ENCODE assay signal across 16 cellular contexts in the genomic region with DNA sequence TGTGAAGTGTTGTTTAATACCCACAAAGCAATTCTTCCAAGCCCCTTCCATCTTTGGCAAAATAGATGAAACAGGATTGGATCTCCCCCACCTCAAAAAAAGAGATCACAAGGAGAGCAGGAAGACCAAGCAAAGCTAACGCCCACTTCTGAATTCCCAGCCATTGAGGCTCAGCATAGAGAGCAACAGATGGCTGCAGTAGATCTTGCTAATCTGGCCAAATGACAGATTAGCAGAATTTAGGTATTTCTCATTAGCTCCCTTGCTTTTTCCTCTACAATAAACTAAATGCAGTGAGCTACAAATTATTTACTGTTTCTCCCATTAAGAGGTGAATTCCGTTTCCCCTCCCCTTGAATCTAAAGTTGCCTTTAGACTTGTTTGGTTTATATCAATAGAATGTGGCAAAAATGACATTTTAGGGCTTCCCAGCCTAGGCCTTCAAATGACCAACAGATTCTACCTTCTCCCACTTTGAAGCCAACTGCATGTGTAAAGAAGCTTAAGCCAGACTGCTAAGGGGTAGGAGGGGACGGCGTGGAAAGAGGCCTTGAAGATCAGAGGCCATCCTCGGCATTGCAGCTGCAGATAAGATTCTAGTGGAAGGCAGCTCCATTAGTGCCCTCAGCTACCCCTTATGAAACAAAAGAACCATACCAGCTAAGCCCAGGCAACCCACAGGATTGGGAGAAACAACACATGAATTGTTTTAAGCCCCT. TPM values are rescaled to one million over a fixed set of nuclear protein-coding genes. Genes with fewer than 3 reads are reported as not detected.
A peak's percentile ranks its signal among the peaks of the same experiment; 100 is the strongest.
DNase-seq lines count a peak whose midpoint lies in the region; ATAC-seq, FAIRE-seq and TF ChIP-seq lines count a peak whose summit lies in the region.
"Had no signal": no experiment of that assay in that cellular context is flagged by ENCODE, and none has a peak within 500 bp of the region (broad histone marks: within the 10 kb centered on the region; RNA-seq: fewer than 3 reads in every experiment).

No MANE protein-coding gene starts in this region.

- H3K18ac ChIP-seq in mesenchymal stem cell (ENCODE audit: low read depth in 1 of 2, low read length in 2 of 2) = no peak overlapping the region

- H3K4me3 ChIP-seq in HEK293 (ENCODE audit: low read depth, low read length) (no peak overlapping the region), WERI-Rb-1 (ENCODE audit: low read depth, low read length) (no peak overlapping the region), mesenchymal stem cell (ENCODE audit: insufficient read depth in 1 of 2, low read depth in 1 of 2, low read length in 2 of 2) (no peak overlapping the region), heart right ventricle (no peak overlapping the region)

- H3K9me3 ChIP-seq in HEK293 (ENCODE audit: control insufficient read depth, insufficient read depth, low read depth, low read length) (no peaks in the 10 kb centered on the region), WERI-Rb-1 (ENCODE audit: severe bottlenecking) (peaks cover 13% of the 10 kb centered on the region), mesenchymal stem cell (ENCODE audit: control insufficient read depth, low read length) (peaks cover 5% of the 10 kb centered on the region), heart right ventricle (peaks cover 0 to 6% (median 0%) of the 10 kb centered on the region in 11 donors)
- H3K9me3 ChIP-seq: Caco-2 had no signal

- intact Hi-C loops in heart right ventricle (cut with DNase I) = no loop called here

- H2AK5ac ChIP-seq in mesenchymal stem cell (ENCODE audit: low read length, severe bottlenecking) = peak overlapping the region; percentile 84

- H3K4me2 ChIP-seq in mesenchymal stem cell (ENCODE audit: low read length, poor library complexity, severe bottlenecking) = no peak overlapping the region

- no peaks in the 10 kb centered on the region for H3K4me1 ChIP-seq in HEK293 (ENCODE audit: control insufficient read depth, insufficient read depth, low read length)
- H3K4me1 ChIP-seq in mesenchymal stem cell (ENCODE audit: control insufficient read depth, insufficient read depth, low read depth, low read length) = peaks cover 13% of the 10 kb centered on the region
- peaks cover 0 to 61% (median 2%) of the 10 kb centered on the region in 9 donors for H3K4me1 ChIP-seq in heart right ventricle

- DNase-seq in ELF-1 (ENCODE audit: low read depth, low spot score) = peak; percentile 23
- DNase-seq in WERI-Rb-1 = peak; percentile 88
- DNase-seq in mesenchymal stem cell = no peak
- no peak for DNase-seq in islet precursor cell
- DNase-seq in GF-D8 (lab: John Stamatoyannopoulos, UW) = no peak
- no peak for DNase-seq in heart right ventricle
- no peak for DNase-seq in D721Med (ENCODE audit: insufficient read length, low spot score)
- DNase-seq: AML-193; CD4-positive, CD25-positive, alpha-beta regulatory T cell; GOT3; NCI-H1417; NCI-H187 treated with DMSO at 0.1 percent for 48 hours; NCI-H345; NCI-H69 had no signal

- 84% methylated on average over 4 of the region's 5 CpGs for WGBS in mesenchymal stem cell
- 91 to 94% methylated on average over 5 of the region's 5 CpGs for WGBS in heart right ventricle, 2 donors

- no peak overlapping the region for H3K23ac ChIP-seq in mesenchymal stem cell (ENCODE audit: low read length in 2 of 2)

- no peaks in the 10 kb centered on the region for H3K36me3 ChIP-seq in HEK293 (ENCODE audit: control insufficient read depth in 2 of 2, insufficient read depth in 1 of 2, low read length in 2 of 2)
- no peaks in the 10 kb centered on the region for H3K36me3 ChIP-seq in WERI-Rb-1
- H3K36me3 ChIP-seq in mesenchymal stem cell (ENCODE audit: control insufficient read depth in 1 of 2, insufficient read depth in 2 of 2, low read depth in 1 of 2, low read length in 2 of 2) = no peaks in the 10 kb centered on the region
- H3K36me3 ChIP-seq in heart right ventricle = no peaks in the 10 kb centered on the region

- H2BK120ac ChIP-seq in mesenchymal stem cell (ENCODE audit: low read depth, low read length) = no peak overlapping the region

- H3K27ac ChIP-seq in HEK293 (ENCODE audit: extremely low read depth, low read depth, low read length) = no peak overlapping the region
- peak overlapping the region; percentile 88 for H3K27ac ChIP-seq in WERI-Rb-1
- H3K27ac ChIP-seq in mesenchymal stem cell (ENCODE audit: low read length, poor library complexity, severe bottlenecking) = no peak overlapping the region
- H3K27ac ChIP-seq in heart right ventricle = no peak overlapping the region

- no peak overlapping the region for H4K8ac ChIP-seq in mesenchymal stem cell (ENCODE audit: low read length)

- no peak overlapping the region for H3K9ac ChIP-seq in mesenchymal stem cell (ENCODE audit: low read length)

- no peak overlapping the region for H2AFZ ChIP-seq in mesenchymal stem cell (ENCODE audit: low read depth, low read length)

- no peak overlapping the region for H3K4ac ChIP-seq in mesenchymal stem cell (ENCODE audit: low read depth in 1 of 2, low read length in 2 of 2)

- POLR2A ChIA-PET in HEK293 (lab: Yijun Ruan, JAX) = interaction anchor here (0.7 kb wide), 1 partner anchor 23 kb away, joined by 3 read pairs; no protein-coding TSS in a partner anchor

- H4K91ac ChIP-seq in mesenchymal stem cell (ENCODE audit: low read length) = no peak overlapping the region

- H3K14ac ChIP-seq in mesenchymal stem cell (ENCODE audit: low read length in 2 of 2) = no peak overlapping the region

- no peak overlapping the region for H2BK15ac ChIP-seq in mesenchymal stem cell (ENCODE audit: low read depth, poor library complexity, severe bottlenecking)

- no peak for TF ChIP-seq CTCF in HEK293 (tag by site-specific recombination; IDR thresholded peaks at IDR 0.05)
- TF ChIP-seq CTCF in WERI-Rb-1 (IDR thresholded peaks at IDR 0.05; ENCODE audit: low read depth, low read length) = peak; percentile 31; the same call in 1 of the 2 replicates
- no peak for TF ChIP-seq CTCF in heart right ventricle (IDR thresholded peaks at IDR 0.05)
- TF ChIP-seq CTCF in D721Med (IDR thresholded peaks at IDR 0.05; ENCODE audit: insufficient read depth, missing control alignments) = no peak

- no peak overlapping the region for H2BK12ac ChIP-seq in mesenchymal stem cell (ENCODE audit: low read length in 2 of 2)

- no peak for ATAC-seq in heart right ventricle

- no peak for FAIRE-seq in D721Med (lab: Jason Lieb, UNC)

- H3K27me3 ChIP-seq in WERI-Rb-1 (ENCODE audit: insufficient read depth, low read depth, severe bottlenecking) (no peaks in the 10 kb centered on the region), mesenchymal stem cell (ENCODE audit: control insufficient read depth in 1 of 2, insufficient read depth in 1 of 2, low read length in 2 of 2) (no peaks in the 10 kb centered on the region), heart right ventricle (no peaks in the 10 kb centered on the region)

- H3K79me1 ChIP-seq in mesenchymal stem cell (replicated peaks; ENCODE audit: low read length, poor library complexity, severe bottlenecking) = no peaks in the 10 kb centered on the region

- CTCF ChIA-PET in HEK293 (lab: Yijun Ruan, JAX) = interaction anchor here (0.7 to 1.1 kb wide), 2 partner anchors 94 to 686 kb away, joined by 4 to 5 read pairs; no protein-coding TSS in a partner anchor

- no peak overlapping the region for H2BK5ac ChIP-seq in mesenchymal stem cell (ENCODE audit: low read depth, low read length, poor library complexity, severe bottlenecking)

TF ChIP-seq in HEK293, 187 proteins besides CTCF, POLR2A, EP300 and RAD21:
- TF ChIP-seq ZNF175 (tag by site-specific recombination; IDR thresholded peaks at IDR 0.05) (no peak), SCRT2 (tag by site-specific recombination; IDR thresholded peaks at IDR 0.05) (peak; percentile 19; the same call in 1 of the 2 replicates)

RNA-seq across cellular contexts. Expression of a gene that starts 56.8 kb away (rescaled TPM):
- polyA plus RNA-seq in mesenchymal stem cell (2013, experiment 1 of 2) = 12.8 TPM
- 12.4 TPM for polyA plus RNA-seq in mesenchymal stem cell (2013, experiment 2 of 2)
- 100 to 1,000 TPM; 116 to 279 (median 187) TPM for total RNA-seq in heart right ventricle
- polyA plus RNA-seq in heart right ventricle = 10 to 100 TPM; 29.4 to 35.4 TPM

Comparison
In these comparisons a context has a peak if more than half of its experiments do, and no peak if none do; other contexts are left out.
1. DNase-seq: peak in ELF-1 (single experiment) and WERI-Rb-1 (single experiment); none in mesenchymal stem cell (single experiment), islet precursor cell (single experiment), GF-D8 (single experiment), heart right ventricle (0 of 2) and D721Med (single experiment).